ENCODE assay signal across 1 cellular context in genomic region chr17:7237761-7238417, GRCh38.
TF ChIP-seq lines count a peak whose summit lies in the region.

No MANE protein-coding gene starts in this region.

TF ChIP-seq in SK-N-SH, 30 proteins besides CTCF, POLR2A, EP300 and RAD21 (continued from another document):
- TF ChIP-seq NFIC (IDR thresholded peaks at IDR 0.05; ENCODE audit: borderline replicate concordance) (no peak), TCF12 (IDR thresholded peaks at IDR 0.05) (no peak), EZH2phosphoT487 (IDR thresholded peaks at IDR 0.05; ENCODE audit: borderline replicate concordance, low read depth) (no peak), YY1 (IDR thresholded peaks at IDR 0.05; ENCODE audit: low read depth) (no peak), RXRA (IDR thresholded peaks at IDR 0.05; ENCODE audit: borderline replicate concordance, low read depth) (no peak), CHD2 (IDR thresholded peaks at IDR 0.05; ENCODE audit: low read length, partially characterized antibody) (peak; percentile 85), FOSL2 (IDR thresholded peaks at IDR 0.05; ENCODE audit: borderline replicate concordance, low read depth) (no peak), IRF3 (IDR thresholded peaks at IDR 0.05; ENCODE audit: low read depth, low read length) (no peak), JUND (IDR thresholded peaks at IDR 0.05) (no peak), REST (IDR thresholded peaks at IDR 0.05; ENCODE audit: low read depth, low read length) (0 out of 2 replicates have a peak, but pooled peaks have one; percentile 13), GABPA (IDR thresholded peaks at IDR 0.05; ENCODE audit: low read depth) (no peak; the same call in 1 of the 2 replicates), MEF2A (IDR thresholded peaks at IDR 0.05; ENCODE audit: borderline replicate concordance, low read depth) (no peak), TAF1 (IDR thresholded peaks at IDR 0.05; ENCODE audit: borderline replicate concordance, low read depth, low read length) (peak; percentile 67; the same call in 1 of the 2 replicates), RCOR1 (IDR thresholded peaks at IDR 0.05; ENCODE audit: low read length) (no peak; the same call in 1 of the 2 replicates), FOXJ3 (CRISPR knock-in tag; IDR thresholded peaks at IDR 0.05) (no peak), ZBTB33 (IDR thresholded peaks at IDR 0.05; ENCODE audit: borderline replicate concordance, low read depth) (no peak), SIN3A (IDR thresholded peaks at IDR 0.05; ENCODE audit: borderline replicate concordance, low read depth, low read length) (peak; percentile 51; the same call in 1 of the 2 replicates), TEAD4 (IDR thresholded peaks at IDR 0.05; ENCODE audit: borderline replicate concordance, insufficient read depth) (no peak), USF2 (IDR thresholded peaks at IDR 0.05; ENCODE audit: borderline replicate concordance, low read depth, low read length) (no peak), MAX (IDR thresholded peaks at IDR 0.05; ENCODE audit: low read depth) (peak; percentile 36), SMC3 (IDR thresholded peaks at IDR 0.05; ENCODE audit: low read depth, low read length) (no peak), PBX3 (IDR thresholded peaks at IDR 0.05) (peak; percentile 18; the same call in 1 of the 2 replicates), GATA2 (CRISPR knock-in tag; IDR thresholded peaks at IDR 0.05) (no peak), USF1 (IDR thresholded peaks at IDR 0.05; ENCODE audit: borderline replicate concordance, low read depth) (no peak), FOXM1 (IDR thresholded peaks at IDR 0.05; ENCODE audit: low read depth) (no peak), POLR2AphosphoS5 (IDR thresholded peaks at IDR 0.05; ENCODE audit: low read depth, low read length) (no peak; the same call in none of the 2 replicates)
